Comparison of ENCODE assay signal across 8 cellular contexts in the genomic region with DNA sequence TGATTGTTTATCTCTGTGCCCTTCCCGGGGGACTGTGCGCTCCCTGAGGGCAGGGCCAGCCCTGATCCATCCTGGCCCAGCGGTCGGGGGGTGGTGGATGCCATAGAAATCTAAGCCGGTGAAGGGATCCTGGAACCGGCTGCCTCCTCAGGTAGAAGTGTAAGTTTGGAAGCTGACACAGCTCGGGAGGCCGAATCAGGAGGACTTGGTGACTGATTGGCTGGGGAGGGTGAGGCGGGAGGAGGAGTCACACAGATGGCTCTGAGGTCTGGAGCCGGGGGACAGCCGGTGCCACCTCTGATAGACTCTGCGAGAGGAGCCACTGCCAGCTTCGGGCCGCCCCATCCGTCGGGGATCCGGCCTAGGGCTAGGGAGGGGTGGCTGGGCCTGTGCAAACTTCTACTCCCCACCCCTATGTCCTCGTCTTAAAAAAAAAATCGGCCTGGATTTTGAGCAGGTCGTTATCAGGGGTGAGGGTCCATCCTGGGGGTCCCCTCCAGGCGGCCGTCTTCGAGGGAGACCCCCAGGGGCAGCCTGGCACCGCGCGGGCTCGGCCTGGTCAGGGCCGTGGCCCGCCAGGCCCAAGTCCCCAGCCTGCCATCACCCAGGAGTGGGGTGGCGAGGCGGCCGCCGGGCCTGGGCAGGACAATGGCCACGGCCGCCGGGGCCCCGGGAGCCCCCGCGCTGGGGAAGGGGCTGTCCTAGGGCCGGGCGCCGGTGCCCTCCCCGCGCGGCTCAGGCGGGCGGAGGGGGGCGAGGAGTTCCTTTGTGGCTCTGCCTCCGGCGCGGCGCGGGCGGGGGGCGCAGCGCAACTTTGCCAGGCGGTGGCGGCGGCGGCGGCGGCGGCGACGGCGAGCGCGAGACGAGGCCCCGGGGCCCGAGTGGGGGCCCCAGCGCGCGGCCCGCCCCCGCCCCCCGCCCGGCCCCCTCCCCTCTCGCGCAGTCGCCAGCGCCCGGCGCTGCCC. TPM values are rescaled to one million over a fixed set of nuclear protein-coding genes. Genes with fewer than 3 reads are reported as not detected.
A peak's percentile ranks its signal among the peaks of the same experiment; 100 is the strongest.
DNase-seq lines count a peak whose midpoint lies in the region; ATAC-seq and TF ChIP-seq lines count a peak whose summit lies in the region.

No MANE protein-coding gene starts in this region.

- H3F3A ChIP-seq in neural progenitor cell (ENCODE audit: low read depth), result peaks cover 16% of the 10 kb centered on the region

- H3K27me3 Mint-ChIP-seq in neural progenitor cell (ENCODE audit: insufficient read depth, low read depth), result peaks cover 11% of the 10 kb centered on the region

- TF ChIP-seq CTCF in Panc1 (IDR thresholded peaks at IDR 0.05), result no peak
- TF ChIP-seq CTCF in neural progenitor cell (IDR thresholded peaks at IDR 0.05), result no peak
- no peak for TF ChIP-seq CTCF in tibial artery (IDR thresholded peaks at IDR 0.05)

- peak; percentile 26 for ATAC-seq in HG03354 (IDR thresholded peaks at IDR 0.05; ENCODE audit: poor library complexity, severe bottlenecking, unreplicated experiment)
- peak; percentile 85 for ATAC-seq in Panc1
- no peak for ATAC-seq in HG03097 (IDR thresholded peaks at IDR 0.05; ENCODE audit: low FRiP score, unreplicated experiment)

- peak overlapping the region; percentile 82 for H3K4me2 ChIP-seq in neural progenitor cell

- in situ Hi-C loops in Panc1 (cut with HindIII; ENCODE audit: low pct_unique_long_range_greater_than_20kb, low sequenced_read_pairs), result no loop called here

- H3K27me3 ChIP-seq in Panc1 (ENCODE audit: control insufficient read depth, insufficient read depth, low read length) (no peaks in the 10 kb centered on the region), neural progenitor cell (no peaks in the 10 kb centered on the region), tibial artery (no peaks in the 10 kb centered on the region)

- peak overlapping the region; percentile 88 for H2AFZ ChIP-seq in neural progenitor cell (replicated peaks)

- H3K9me3 ChIP-seq in Panc1 (ENCODE audit: control insufficient read depth, insufficient read depth, low read depth, low read length), result no peaks in the 10 kb centered on the region
- H3K9me3 ChIP-seq in neural progenitor cell (ENCODE audit: low read depth), result no peaks in the 10 kb centered on the region
- no peaks in the 10 kb centered on the region for H3K9me3 ChIP-seq in tibial artery

- H3K36me3 ChIP-seq in Panc1 (ENCODE audit: control insufficient read depth, insufficient read depth, low read length) (no peaks in the 10 kb centered on the region), neural progenitor cell (no peaks in the 10 kb centered on the region), tibial artery (no peaks in the 10 kb centered on the region)

- peaks cover 5% of the 10 kb centered on the region for H3K36me3 Mint-ChIP-seq in neural progenitor cell

- H3K27ac ChIP-seq in Panc1 (ENCODE audit: low read length), result peak overlapping the region; percentile 61
- no peak overlapping the region for H3K27ac ChIP-seq in neural progenitor cell
- H3K27ac ChIP-seq in tibial artery, result peak overlapping the region; percentile 94 to 99

- no peak for DNase-seq in Panc1 (ENCODE audit: low read depth, low spot score)
- DNase-seq in activated naive CD4-positive, alpha-beta T cell treated with Interleukin-2 at 50 U/mL for 16 hours, result peak; percentile 54
- peak; percentile 79 for DNase-seq in germinal center (ENCODE audit: low spot score)
- DNase-seq in neural progenitor cell (ENCODE audit: low spot score), result peak; percentile 79
- peak; percentile 83 to 93 for DNase-seq in tibial artery

- H3K79me2 ChIP-seq in neural progenitor cell (ENCODE audit: low read depth), result peaks cover 40% of the 10 kb centered on the region

- H3K9me3 Mint-ChIP-seq in neural progenitor cell, result peaks cover 4% of the 10 kb centered on the region

- peaks cover 30% of the 10 kb centered on the region for H4K20me1 ChIP-seq in neural progenitor cell (ENCODE audit: low read depth)

- CTCF ChIA-PET in Panc1 (lab: Charles Lee), result interaction anchor here (0.7 kb wide), 1 partner anchor 40 kb away, joined by 3 read pairs; no protein-coding TSS in a partner anchor

- intact Hi-C loops in Panc1 (cut with micrococcal nuclease; ENCODE audit: unreplicated experiment), result no loop called here
- intact Hi-C loops in tibial artery (cut with DNase I; ENCODE audit: low total_unique reads), result no loop called here

- peaks cover 28% of the 10 kb centered on the region for H3K4me1 Mint-ChIP-seq in neural progenitor cell

- H3K4me3 ChIP-seq in GM08714 (ENCODE audit: low read length) (peak overlapping the region; percentile 65; the same call in 1 of the 2 replicates), Panc1 (ENCODE audit: low read depth in 2 of 2, low read length in 2 of 2) (peak overlapping the region; percentile 51 to 62), neural progenitor cell (peak overlapping the region; percentile 61), tibial artery (peak overlapping the region; percentile 69 to 73)

- H3K27ac Mint-ChIP-seq in neural progenitor cell, result no peak overlapping the region

- no peak overlapping the region for H3K9ac ChIP-seq in neural progenitor cell

- H3K4me3 Mint-ChIP-seq in neural progenitor cell, result peak overlapping the region; percentile 81

- POLR2A ChIA-PET in Panc1 (lab: Charles Lee), result interaction anchor here (0.6 kb wide), 2 partner anchors 23 to 33 kb away, joined by 4 to 5 read pairs; no protein-coding TSS in a partner anchor

- BruUV-seq in Panc1 (replicated peaks; lab: Mats Ljungman, UMichigan), result no TSS peak

- H3K4me1 ChIP-seq in Panc1 (ENCODE audit: control insufficient read depth, insufficient read depth, low read length), result peaks cover 11% of the 10 kb centered on the region
- peaks cover 22% of the 10 kb centered on the region for H3K4me1 ChIP-seq in neural progenitor cell
- H3K4me1 ChIP-seq in tibial artery, result peaks cover 10 to 40% (median 36%) of the 10 kb centered on the region in 4 donors

RNA-seq across cellular contexts. Expression of gene ZNF362, which starts 0.7 kb away (rescaled TPM):
- total RNA-seq in Panc1 (2021; ENCODE audit: unreplicated experiment) (17.5 TPM), neural progenitor cell (ENCODE audit: low replicate concordance) (10.9 and 27.9 TPM in 2 replicates)
- 14.2 TPM for polyA plus RNA-seq in Panc1 (2012; ENCODE audit: insufficient read length)
